In the genomic region with DNA sequence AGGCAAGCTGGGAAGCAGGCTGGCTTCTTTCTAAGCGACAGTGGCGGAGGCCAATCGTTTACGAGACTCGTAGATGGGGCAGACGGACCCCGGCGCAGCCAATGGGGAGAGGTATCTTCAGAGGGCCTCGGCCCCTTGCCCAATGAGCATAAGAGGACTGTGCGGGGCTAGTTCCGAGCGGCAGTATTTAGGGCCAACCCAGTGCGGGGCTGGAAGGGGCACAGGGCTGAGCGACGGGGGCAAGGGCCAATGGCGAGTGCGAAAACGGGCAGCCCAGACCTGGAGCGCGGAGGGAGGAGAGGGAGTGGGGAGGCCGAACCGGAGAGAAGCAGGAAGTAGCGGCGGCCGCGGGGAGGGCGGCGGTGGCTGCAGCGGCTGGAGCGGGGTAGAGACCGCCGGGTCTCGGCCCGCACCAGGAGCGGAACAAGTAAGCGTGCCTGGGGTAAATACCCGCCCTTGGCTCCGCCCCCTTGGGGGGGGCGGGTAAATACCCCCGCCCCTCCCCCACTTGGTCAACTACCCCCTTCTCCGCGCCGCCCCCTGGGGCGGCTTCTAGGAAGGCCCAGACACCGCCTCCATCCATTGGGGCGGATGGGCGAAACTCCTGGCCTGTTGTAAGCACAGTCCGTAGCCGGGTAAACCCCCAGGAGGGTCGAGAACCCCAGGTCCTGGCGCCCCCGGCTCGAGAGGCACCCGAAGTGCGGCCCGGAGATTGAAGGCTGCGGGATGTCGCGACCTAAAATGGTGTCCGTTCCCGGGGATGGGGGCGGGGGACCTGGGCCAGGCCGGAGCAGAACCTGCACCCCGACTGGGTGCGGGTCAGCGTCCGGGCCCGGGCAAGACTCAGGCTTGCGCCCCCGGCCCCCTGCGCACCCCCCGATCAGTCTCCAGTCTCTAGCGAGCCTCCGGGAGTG, we compare ENCODE assay signal across 1 cellular context.
A peak's percentile ranks its signal among the peaks of the same experiment; 100 is the strongest.
TF ChIP-seq lines count a peak whose summit lies in the region.

A gene with protein sequence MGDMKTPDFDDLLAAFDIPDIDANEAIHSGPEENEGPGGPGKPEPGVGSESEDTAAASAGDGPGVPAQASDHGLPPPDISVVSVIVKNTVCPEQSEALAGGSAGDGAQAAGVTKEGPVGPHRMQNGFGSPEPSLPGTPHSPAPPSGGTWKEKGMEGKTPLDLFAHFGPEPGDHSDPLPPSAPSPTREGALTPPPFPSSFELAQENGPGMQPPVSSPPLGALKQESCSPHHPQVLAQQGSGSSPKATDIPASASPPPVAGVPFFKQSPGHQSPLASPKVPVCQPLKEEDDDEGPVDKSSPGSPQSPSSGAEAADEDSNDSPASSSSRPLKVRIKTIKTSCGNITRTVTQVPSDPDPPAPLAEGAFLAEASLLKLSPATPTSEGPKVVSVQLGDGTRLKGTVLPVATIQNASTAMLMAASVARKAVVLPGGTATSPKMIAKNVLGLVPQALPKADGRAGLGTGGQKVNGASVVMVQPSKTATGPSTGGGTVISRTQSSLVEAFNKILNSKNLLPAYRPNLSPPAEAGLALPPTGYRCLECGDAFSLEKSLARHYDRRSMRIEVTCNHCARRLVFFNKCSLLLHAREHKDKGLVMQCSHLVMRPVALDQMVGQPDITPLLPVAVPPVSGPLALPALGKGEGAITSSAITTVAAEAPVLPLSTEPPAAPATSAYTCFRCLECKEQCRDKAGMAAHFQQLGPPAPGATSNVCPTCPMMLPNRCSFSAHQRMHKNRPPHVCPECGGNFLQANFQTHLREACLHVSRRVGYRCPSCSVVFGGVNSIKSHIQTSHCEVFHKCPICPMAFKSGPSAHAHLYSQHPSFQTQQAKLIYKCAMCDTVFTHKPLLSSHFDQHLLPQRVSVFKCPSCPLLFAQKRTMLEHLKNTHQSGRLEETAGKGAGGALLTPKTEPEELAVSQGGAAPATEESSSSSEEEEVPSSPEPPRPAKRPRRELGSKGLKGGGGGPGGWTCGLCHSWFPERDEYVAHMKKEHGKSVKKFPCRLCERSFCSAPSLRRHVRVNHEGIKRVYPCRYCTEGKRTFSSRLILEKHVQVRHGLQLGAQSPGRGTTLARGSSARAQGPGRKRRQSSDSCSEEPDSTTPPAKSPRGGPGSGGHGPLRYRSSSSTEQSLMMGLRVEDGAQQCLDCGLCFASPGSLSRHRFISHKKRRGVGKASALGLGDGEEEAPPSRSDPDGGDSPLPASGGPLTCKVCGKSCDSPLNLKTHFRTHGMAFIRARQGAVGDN (plus strand): TSS at position 331 of the 914 bp plus-strand sequence. CDS start 3,993 bp downstream, outside the sequence.

TF ChIP-seq in HepG2, 621 proteins besides CTCF, POLR2A, EP300 and RAD21 (continued from another document and continues in another):
- TF ChIP-seq, protein P1, sequence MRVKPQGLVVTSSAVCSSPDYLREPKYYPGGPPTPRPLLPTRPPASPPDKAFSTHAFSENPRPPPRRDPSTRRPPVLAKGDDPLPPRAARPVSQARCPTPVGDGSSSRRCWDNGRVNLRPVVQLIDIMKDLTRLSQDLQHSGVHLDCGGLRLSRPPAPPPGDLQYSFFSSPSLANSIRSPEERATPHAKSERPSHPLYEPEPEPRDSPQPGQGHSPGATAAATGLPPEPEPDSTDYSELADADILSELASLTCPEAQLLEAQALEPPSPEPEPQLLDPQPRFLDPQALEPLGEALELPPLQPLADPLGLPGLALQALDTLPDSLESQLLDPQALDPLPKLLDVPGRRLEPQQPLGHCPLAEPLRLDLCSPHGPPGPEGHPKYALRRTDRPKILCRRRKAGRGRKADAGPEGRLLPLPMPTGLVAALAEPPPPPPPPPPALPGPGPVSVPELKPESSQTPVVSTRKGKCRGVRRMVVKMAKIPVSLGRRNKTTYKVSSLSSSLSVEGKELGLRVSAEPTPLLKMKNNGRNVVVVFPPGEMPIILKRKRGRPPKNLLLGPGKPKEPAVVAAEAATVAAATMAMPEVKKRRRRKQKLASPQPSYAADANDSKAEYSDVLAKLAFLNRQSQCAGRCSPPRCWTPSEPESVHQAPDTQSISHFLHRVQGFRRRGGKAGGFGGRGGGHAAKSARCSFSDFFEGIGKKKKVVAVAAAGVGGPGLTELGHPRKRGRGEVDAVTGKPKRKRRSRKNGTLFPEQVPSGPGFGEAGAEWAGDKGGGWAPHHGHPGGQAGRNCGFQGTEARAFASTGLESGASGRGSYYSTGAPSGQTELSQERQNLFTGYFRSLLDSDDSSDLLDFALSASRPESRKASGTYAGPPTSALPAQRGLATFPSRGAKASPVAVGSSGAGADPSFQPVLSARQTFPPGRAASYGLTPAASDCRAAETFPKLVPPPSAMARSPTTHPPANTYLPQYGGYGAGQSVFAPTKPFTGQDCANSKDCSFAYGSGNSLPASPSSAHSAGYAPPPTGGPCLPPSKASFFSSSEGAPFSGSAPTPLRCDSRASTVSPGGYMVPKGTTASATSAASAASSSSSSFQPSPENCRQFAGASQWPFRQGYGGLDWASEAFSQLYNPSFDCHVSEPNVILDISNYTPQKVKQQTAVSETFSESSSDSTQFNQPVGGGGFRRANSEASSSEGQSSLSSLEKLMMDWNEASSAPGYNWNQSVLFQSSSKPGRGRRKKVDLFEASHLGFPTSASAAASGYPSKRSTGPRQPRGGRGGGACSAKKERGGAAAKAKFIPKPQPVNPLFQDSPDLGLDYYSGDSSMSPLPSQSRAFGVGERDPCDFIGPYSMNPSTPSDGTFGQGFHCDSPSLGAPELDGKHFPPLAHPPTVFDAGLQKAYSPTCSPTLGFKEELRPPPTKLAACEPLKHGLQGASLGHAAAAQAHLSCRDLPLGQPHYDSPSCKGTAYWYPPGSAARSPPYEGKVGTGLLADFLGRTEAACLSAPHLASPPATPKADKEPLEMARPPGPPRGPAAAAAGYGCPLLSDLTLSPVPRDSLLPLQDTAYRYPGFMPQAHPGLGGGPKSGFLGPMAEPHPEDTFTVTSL (CRISPR knock-in tag; IDR thresholded peaks at IDR 0.05; ENCODE audit: borderline replicate concordance), result no peak
- TF ChIP-seq, protein P2, sequence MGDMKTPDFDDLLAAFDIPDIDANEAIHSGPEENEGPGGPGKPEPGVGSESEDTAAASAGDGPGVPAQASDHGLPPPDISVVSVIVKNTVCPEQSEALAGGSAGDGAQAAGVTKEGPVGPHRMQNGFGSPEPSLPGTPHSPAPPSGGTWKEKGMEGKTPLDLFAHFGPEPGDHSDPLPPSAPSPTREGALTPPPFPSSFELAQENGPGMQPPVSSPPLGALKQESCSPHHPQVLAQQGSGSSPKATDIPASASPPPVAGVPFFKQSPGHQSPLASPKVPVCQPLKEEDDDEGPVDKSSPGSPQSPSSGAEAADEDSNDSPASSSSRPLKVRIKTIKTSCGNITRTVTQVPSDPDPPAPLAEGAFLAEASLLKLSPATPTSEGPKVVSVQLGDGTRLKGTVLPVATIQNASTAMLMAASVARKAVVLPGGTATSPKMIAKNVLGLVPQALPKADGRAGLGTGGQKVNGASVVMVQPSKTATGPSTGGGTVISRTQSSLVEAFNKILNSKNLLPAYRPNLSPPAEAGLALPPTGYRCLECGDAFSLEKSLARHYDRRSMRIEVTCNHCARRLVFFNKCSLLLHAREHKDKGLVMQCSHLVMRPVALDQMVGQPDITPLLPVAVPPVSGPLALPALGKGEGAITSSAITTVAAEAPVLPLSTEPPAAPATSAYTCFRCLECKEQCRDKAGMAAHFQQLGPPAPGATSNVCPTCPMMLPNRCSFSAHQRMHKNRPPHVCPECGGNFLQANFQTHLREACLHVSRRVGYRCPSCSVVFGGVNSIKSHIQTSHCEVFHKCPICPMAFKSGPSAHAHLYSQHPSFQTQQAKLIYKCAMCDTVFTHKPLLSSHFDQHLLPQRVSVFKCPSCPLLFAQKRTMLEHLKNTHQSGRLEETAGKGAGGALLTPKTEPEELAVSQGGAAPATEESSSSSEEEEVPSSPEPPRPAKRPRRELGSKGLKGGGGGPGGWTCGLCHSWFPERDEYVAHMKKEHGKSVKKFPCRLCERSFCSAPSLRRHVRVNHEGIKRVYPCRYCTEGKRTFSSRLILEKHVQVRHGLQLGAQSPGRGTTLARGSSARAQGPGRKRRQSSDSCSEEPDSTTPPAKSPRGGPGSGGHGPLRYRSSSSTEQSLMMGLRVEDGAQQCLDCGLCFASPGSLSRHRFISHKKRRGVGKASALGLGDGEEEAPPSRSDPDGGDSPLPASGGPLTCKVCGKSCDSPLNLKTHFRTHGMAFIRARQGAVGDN (CRISPR knock-in tag; IDR thresholded peaks at IDR 0.05), result peak; percentile 6; the same call in 1 of the 2 replicates
- TF ChIP-seq, protein P3, sequence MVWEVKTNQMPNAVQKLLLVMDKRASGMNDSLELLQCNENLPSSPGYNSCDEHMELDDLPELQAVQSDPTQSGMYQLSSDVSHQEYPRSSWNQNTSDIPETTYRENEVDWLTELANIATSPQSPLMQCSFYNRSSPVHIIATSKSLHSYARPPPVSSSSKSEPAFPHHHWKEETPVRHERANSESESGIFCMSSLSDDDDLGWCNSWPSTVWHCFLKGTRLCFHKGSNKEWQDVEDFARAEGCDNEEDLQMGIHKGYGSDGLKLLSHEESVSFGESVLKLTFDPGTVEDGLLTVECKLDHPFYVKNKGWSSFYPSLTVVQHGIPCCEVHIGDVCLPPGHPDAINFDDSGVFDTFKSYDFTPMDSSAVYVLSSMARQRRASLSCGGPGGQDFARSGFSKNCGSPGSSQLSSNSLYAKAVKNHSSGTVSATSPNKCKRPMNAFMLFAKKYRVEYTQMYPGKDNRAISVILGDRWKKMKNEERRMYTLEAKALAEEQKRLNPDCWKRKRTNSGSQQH (CRISPR knock-in tag; IDR thresholded peaks at IDR 0.05; ENCODE audit: low read depth), result peak; percentile 27; the same call in 1 of the 2 replicates
- TF ChIP-seq NFRKB (IDR thresholded peaks at IDR 0.05), result no peak
- TF ChIP-seq, protein P4, sequence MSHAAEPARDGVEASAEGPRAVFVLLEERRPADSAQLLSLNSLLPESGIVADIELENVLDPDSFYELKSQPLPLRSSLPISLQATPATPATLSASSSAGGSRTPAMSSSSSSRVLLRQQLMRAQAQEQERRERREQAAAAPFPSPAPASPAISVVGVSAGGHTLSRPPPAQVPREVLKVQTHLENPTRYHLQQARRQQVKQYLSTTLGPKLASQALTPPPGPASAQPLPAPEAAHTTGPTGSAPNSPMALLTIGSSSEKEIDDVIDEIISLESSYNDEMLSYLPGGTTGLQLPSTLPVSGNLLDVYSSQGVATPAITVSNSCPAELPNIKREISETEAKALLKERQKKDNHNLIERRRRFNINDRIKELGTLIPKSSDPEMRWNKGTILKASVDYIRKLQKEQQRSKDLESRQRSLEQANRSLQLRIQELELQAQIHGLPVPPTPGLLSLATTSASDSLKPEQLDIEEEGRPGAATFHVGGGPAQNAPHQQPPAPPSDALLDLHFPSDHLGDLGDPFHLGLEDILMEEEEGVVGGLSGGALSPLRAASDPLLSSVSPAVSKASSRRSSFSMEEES (CRISPR knock-in tag; IDR thresholded peaks at IDR 0.05), result no peak
- TF ChIP-seq FOXM1 (CRISPR knock-in tag; IDR thresholded peaks at IDR 0.05), result no peak
- TF ChIP-seq HOXA9 (CRISPR knock-in tag; IDR thresholded peaks at IDR 0.05; ENCODE audit: borderline replicate concordance), result no peak
- TF ChIP-seq NR1H2 (CRISPR knock-in tag; IDR thresholded peaks at IDR 0.05; ENCODE audit: borderline replicate concordance, low read depth), result no peak
- 0 out of 2 replicates have a peak, but pooled peaks have one; percentile 33 for TF ChIP-seq ZNF430 (CRISPR knock-in tag; IDR thresholded peaks at IDR 0.05)
- TF ChIP-seq, protein P5, sequence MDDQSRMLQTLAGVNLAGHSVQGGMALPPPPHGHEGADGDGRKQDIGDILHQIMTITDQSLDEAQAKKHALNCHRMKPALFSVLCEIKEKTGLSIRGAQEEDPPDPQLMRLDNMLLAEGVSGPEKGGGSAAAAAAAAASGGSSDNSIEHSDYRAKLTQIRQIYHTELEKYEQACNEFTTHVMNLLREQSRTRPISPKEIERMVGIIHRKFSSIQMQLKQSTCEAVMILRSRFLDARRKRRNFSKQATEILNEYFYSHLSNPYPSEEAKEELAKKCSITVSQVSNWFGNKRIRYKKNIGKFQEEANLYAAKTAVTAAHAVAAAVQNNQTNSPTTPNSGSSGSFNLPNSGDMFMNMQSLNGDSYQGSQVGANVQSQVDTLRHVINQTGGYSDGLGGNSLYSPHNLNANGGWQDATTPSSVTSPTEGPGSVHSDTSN (CRISPR knock-in tag; IDR thresholded peaks at IDR 0.05; ENCODE audit: borderline replicate concordance), result peak; percentile 99
- TF ChIP-seq, protein P6, sequence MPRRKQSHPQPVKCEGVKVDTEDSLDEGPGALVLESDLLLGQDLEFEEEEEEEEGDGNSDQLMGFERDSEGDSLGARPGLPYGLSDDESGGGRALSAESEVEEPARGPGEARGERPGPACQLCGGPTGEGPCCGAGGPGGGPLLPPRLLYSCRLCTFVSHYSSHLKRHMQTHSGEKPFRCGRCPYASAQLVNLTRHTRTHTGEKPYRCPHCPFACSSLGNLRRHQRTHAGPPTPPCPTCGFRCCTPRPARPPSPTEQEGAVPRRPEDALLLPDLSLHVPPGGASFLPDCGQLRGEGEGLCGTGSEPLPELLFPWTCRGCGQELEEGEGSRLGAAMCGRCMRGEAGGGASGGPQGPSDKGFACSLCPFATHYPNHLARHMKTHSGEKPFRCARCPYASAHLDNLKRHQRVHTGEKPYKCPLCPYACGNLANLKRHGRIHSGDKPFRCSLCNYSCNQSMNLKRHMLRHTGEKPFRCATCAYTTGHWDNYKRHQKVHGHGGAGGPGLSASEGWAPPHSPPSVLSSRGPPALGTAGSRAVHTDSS (CRISPR knock-in tag; conservative IDR thresholded peaks at IDR 0.05), result no peak
- no peak for TF ChIP-seq ZNF468 (CRISPR knock-in tag; IDR thresholded peaks at IDR 0.05)
- TF ChIP-seq ZNF225 (CRISPR knock-in tag; IDR thresholded peaks at IDR 0.05), result no peak
- TF ChIP-seq, protein P7, sequence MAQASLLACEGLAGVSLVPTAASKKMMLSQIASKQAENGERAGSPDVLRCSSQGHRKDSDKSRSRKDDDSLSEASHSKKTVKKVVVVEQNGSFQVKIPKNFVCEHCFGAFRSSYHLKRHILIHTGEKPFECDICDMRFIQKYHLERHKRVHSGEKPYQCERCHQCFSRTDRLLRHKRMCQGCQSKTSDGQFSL (CRISPR knock-in tag; IDR thresholded peaks at IDR 0.05), result peak; percentile 93
- no peak for TF ChIP-seq ZNF775 (CRISPR knock-in tag; IDR thresholded peaks at IDR 0.05; ENCODE audit: borderline replicate concordance)
- no peak for TF ChIP-seq GATAD2A (CRISPR knock-in tag; IDR thresholded peaks at IDR 0.05)
- TF ChIP-seq ZNF496 (CRISPR knock-in tag; IDR thresholded peaks at IDR 0.05; ENCODE audit: insufficient replicate concordance), result no peak
- no peak for TF ChIP-seq HCFC1 (IDR thresholded peaks at IDR 0.05; ENCODE audit: low read depth, low read length)
- TF ChIP-seq ZNF20 (CRISPR knock-in tag; IDR thresholded peaks at IDR 0.05), result no peak
- TF ChIP-seq MZF1 (CRISPR knock-in tag; IDR thresholded peaks at IDR 0.05; ENCODE audit: borderline replicate concordance), result no peak
- 0 out of 2 replicates have a peak, but pooled peaks have one; percentile 48 for TF ChIP-seq ZNF12 (CRISPR knock-in tag; IDR thresholded peaks at IDR 0.05)
- TF ChIP-seq ZNF207 (IDR thresholded peaks at IDR 0.05; ENCODE audit: borderline replicate concordance), result no peak
- no peak for TF ChIP-seq ZNF672 (CRISPR knock-in tag; IDR thresholded peaks at IDR 0.05)
- TF ChIP-seq NFE2L2 (IDR thresholded peaks at IDR 0.05; ENCODE audit: low read length), result no peak
- peak; percentile 8; the same call in 1 of the 2 replicates for TF ChIP-seq MEIS2 (CRISPR knock-in tag; IDR thresholded peaks at IDR 0.05)
- no peak for TF ChIP-seq RARG (CRISPR knock-in tag; IDR thresholded peaks at IDR 0.05; ENCODE audit: low read depth)
